1 cellular context compared by ENCODE assay signal in the genomic region with DNA sequence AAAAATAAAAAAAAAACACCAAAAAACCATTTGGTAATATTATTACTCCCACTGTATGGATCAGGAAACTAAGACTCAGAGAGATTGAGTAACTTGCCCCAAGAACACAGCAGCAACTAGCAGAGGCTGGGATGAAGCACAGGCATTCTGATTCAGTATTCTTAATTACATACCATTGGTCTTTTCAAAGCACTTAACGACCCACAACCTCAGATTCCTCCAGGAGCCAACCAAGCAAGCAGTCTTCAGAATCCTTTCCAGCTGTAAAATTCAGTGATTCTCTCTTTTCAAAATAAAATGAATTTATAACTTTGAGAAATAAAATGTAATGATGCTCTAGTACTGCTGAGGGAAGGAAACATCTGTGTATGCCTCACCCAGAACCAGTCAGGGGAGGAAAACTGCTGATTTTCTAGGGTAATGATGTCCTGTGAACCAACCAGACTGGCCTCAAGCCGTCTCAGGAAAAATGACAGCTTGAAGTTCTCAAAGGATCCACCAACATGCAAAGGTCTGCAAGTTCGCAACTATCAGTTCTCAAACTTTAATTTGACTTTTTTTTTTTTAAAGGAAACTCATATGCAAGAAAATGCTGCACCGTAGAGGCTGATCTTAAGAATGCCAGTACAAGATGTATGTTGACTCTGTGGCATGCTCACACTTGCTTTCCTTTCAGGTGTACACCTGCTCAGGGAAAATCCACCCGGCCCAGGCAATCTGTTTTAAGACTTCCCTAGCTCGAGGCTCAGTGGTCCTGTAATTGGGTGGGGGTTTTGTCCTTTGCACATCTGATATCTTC.
TF ChIP-seq lines count a peak whose summit lies in the region.

No MANE protein-coding gene starts in this region.

TF ChIP-seq in HepG2, 621 proteins besides CTCF, POLR2A, EP300 and RAD21:
- TF ChIP-seq ZNF678 (CRISPR knock-in tag; IDR thresholded peaks at IDR 0.05) (no peak), HOXA3 (CRISPR knock-in tag; IDR thresholded peaks at IDR 0.05) (no peak), MTA1 (CRISPR knock-in tag; IDR thresholded peaks at IDR 0.05; ENCODE audit: borderline replicate concordance) (no peak), ZNF558 (CRISPR knock-in tag; IDR thresholded peaks at IDR 0.05; ENCODE audit: borderline replicate concordance) (no peak), NCOA2 (CRISPR knock-in tag; IDR thresholded peaks at IDR 0.05) (0 out of 2 replicates have a peak, but pooled peaks have one; percentile 1), JDP2 (CRISPR knock-in tag; IDR thresholded peaks at IDR 0.05; ENCODE audit: borderline replicate concordance) (no peak), PITX1 (CRISPR knock-in tag; IDR thresholded peaks at IDR 0.05) (no peak), ZNF850 (CRISPR knock-in tag; conservative IDR thresholded peaks at IDR 0.05) (no peak), ZNF264 (CRISPR knock-in tag; IDR thresholded peaks at IDR 0.05) (no peak), POLR2G (IDR thresholded peaks at IDR 0.05; ENCODE audit: low read depth, low read length) (no peak), ZNF10 (CRISPR knock-in tag; IDR thresholded peaks at IDR 0.05; ENCODE audit: borderline replicate concordance, low read depth) (no peak), RXRA (CRISPR knock-in tag; IDR thresholded peaks at IDR 0.05) (no peak), ZKSCAN5 (CRISPR knock-in tag; IDR thresholded peaks at IDR 0.05) (no peak), ZNF343 (CRISPR knock-in tag; IDR thresholded peaks at IDR 0.05) (no peak), TEAD3 (CRISPR knock-in tag; optimal IDR thresholded peaks at IDR 0.05; ENCODE audit: borderline replicate concordance) (no peak), FLYWCH1 (CRISPR knock-in tag; IDR thresholded peaks at IDR 0.05) (no peak), ZNF225 (CRISPR knock-in tag; IDR thresholded peaks at IDR 0.05) (no peak), FOXA3 (CRISPR knock-in tag; IDR thresholded peaks at IDR 0.05) (0 out of 2 replicates have a peak, but pooled peaks have one; percentile 5), ZMYM4 (CRISPR knock-in tag; IDR thresholded peaks at IDR 0.05) (no peak), GPN1 (CRISPR knock-in tag; IDR thresholded peaks at IDR 0.05; ENCODE audit: borderline replicate concordance) (no peak), JUN (CRISPR knock-in tag; IDR thresholded peaks at IDR 0.05) (no peak), RELA (CRISPR knock-in tag; IDR thresholded peaks at IDR 0.05) (no peak), ZNF775 (CRISPR knock-in tag; IDR thresholded peaks at IDR 0.05; ENCODE audit: borderline replicate concordance) (no peak), MXD4 (CRISPR knock-in tag; IDR thresholded peaks at IDR 0.05) (no peak)
- TF ChIP-seq, protein P1, sequence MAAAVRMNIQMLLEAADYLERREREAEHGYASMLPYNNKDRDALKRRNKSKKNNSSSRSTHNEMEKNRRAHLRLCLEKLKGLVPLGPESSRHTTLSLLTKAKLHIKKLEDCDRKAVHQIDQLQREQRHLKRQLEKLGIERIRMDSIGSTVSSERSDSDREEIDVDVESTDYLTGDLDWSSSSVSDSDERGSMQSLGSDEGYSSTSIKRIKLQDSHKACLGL (CRISPR knock-in tag; IDR thresholded peaks at IDR 0.05) = no peak
- TF ChIP-seq, protein P2, sequence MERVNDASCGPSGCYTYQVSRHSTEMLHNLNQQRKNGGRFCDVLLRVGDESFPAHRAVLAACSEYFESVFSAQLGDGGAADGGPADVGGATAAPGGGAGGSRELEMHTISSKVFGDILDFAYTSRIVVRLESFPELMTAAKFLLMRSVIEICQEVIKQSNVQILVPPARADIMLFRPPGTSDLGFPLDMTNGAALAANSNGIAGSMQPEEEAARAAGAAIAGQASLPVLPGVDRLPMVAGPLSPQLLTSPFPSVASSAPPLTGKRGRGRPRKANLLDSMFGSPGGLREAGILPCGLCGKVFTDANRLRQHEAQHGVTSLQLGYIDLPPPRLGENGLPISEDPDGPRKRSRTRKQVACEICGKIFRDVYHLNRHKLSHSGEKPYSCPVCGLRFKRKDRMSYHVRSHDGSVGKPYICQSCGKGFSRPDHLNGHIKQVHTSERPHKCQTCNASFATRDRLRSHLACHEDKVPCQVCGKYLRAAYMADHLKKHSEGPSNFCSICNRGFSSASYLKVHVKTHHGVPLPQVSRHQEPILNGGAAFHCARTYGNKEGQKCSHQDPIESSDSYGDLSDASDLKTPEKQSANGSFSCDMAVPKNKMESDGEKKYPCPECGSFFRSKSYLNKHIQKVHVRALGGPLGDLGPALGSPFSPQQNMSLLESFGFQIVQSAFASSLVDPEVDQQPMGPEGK (CRISPR knock-in tag; IDR thresholded peaks at IDR 0.05) = no peak
- TF ChIP-seq, protein P3, sequence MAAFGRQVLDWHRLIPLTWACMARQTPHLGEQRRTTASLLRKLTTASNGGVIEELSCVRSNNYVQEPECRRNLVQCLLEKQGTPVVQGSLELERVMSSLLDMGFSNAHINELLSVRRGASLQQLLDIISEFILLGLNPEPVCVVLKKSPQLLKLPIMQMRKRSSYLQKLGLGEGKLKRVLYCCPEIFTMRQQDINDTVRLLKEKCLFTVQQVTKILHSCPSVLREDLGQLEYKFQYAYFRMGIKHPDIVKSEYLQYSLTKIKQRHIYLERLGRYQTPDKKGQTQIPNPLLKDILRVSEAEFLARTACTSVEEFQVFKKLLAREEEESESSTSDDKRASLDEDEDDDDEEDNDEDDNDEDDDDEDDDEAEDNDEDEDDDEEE (CRISPR knock-in tag; IDR thresholded peaks at IDR 0.05) = 0 out of 2 replicates have a peak, but pooled peaks have one; percentile 17
- TF ChIP-seq, protein P4, sequence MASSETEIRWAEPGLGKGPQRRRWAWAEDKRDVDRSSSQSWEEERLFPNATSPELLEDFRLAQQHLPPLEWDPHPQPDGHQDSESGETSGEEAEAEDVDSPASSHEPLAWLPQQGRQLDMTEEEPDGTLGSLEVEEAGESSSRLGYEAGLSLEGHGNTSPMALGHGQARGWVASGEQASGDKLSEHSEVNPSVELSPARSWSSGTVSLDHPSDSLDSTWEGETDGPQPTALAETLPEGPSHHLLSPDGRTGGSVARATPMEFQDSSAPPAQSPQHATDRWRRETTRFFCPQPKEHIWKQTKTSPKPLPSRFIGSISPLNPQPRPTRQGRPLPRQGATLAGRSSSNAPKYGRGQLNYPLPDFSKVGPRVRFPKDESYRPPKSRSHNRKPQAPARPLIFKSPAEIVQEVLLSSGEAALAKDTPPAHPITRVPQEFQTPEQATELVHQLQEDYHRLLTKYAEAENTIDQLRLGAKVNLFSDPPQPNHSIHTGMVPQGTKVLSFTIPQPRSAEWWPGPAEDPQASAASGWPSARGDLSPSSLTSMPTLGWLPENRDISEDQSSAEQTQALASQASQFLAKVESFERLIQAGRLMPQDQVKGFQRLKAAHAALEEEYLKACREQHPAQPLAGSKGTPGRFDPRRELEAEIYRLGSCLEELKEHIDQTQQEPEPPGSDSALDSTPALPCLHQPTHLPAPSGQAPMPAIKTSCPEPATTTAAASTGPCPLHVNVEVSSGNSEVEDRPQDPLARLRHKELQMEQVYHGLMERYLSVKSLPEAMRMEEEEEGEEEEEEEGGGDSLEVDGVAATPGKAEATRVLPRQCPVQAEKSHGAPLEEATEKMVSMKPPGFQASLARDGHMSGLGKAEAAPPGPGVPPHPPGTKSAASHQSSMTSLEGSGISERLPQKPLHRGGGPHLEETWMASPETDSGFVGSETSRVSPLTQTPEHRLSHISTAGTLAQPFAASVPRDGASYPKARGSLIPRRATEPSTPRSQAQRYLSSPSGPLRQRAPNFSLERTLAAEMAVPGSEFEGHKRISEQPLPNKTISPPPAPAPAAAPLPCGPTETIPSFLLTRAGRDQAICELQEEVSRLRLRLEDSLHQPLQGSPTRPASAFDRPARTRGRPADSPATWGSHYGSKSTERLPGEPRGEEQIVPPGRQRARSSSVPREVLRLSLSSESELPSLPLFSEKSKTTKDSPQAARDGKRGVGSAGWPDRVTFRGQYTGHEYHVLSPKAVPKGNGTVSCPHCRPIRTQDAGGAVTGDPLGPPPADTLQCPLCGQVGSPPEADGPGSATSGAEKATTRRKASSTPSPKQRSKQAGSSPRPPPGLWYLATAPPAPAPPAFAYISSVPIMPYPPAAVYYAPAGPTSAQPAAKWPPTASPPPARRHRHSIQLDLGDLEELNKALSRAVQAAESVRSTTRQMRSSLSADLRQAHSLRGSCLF (CRISPR knock-in tag; IDR thresholded peaks at IDR 0.05; ENCODE audit: borderline replicate concordance) = no peak
- TF ChIP-seq, protein P5, sequence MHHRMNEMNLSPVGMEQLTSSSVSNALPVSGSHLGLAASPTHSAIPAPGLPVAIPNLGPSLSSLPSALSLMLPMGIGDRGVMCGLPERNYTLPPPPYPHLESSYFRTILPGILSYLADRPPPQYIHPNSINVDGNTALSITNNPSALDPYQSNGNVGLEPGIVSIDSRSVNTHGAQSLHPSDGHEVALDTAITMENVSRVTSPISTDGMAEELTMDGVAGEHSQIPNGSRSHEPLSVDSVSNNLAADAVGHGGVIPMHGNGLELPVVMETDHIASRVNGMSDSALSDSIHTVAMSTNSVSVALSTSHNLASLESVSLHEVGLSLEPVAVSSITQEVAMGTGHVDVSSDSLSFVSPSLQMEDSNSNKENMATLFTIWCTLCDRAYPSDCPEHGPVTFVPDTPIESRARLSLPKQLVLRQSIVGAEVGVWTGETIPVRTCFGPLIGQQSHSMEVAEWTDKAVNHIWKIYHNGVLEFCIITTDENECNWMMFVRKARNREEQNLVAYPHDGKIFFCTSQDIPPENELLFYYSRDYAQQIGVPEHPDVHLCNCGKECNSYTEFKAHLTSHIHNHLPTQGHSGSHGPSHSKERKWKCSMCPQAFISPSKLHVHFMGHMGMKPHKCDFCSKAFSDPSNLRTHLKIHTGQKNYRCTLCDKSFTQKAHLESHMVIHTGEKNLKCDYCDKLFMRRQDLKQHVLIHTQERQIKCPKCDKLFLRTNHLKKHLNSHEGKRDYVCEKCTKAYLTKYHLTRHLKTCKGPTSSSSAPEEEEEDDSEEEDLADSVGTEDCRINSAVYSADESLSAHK (CRISPR knock-in tag; IDR thresholded peaks at IDR 0.05; ENCODE audit: borderline replicate concordance) = no peak
- TF ChIP-seq, protein P6, sequence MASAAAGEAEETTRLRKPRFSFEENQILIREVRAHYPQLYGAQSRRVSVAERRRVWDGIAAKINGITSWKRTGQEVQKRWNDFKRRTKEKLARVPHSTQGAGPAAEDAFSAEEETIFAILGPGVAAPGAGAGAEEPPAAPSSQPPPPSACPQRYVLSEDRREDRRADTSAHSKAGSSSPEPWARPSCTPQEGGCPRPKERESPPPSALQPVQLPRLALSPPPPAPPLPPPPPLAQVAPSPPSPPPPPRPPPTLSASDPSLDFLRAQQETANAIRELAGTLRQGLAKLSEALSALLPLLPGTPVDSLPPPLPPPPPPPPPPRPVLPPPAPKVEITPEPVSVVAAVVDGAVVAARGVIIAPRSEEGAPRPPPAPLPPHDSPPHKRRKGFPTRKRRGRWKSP (CRISPR knock-in tag; IDR thresholded peaks at IDR 0.05) = no peak
- TF ChIP-seq, protein P7, sequence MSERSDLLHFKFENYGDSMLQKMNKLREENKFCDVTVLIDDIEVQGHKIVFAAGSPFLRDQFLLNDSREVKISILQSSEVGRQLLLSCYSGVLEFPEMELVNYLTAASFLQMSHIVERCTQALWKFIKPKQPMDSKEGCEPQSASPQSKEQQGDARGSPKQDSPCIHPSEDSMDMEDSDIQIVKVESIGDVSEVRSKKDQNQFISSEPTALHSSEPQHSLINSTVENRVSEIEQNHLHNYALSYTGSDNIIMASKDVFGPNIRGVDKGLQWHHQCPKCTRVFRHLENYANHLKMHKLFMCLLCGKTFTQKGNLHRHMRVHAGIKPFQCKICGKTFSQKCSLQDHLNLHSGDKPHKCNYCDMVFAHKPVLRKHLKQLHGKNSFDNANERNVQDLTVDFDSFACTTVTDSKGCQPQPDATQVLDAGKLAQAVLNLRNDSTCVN (CRISPR knock-in tag; IDR thresholded peaks at IDR 0.05; ENCODE audit: borderline replicate concordance) = 0 out of 2 replicates have a peak, but pooled peaks have one; percentile 27
